In genomic region chr14:74517731-74518130, GRCh38 we compare ENCODE assay signal across 24 cellular contexts.
"Had no signal": no experiment of that assay in that cellular context is flagged by ENCODE, and none has a peak within 500 bp of the region (broad histone marks: within the 10 kb centered on the region; RNA-seq: fewer than 3 reads in every experiment).

No MANE protein-coding gene starts in this region.

- ATAC-seq: activated T-helper 17 cell treated with anti-CD3 and anti-CD28 coated beads, Interleukin-2, amount 50 U/mL, for 72 hours; gastrocnemius medialis; left cardiac atrium; mucosa of descending colon; stimulated activated naive B cell treated with anti-CD40 and anti-IgM and Interleukin-4, amounts not matched to agents 10 μg/mL and 1 μg/mL and 100 μg/mL, for 72 hours had no signal

- H3K27ac ChIP-seq: esophagus squamous epithelium, gastrocnemius medialis, sigmoid colon had no signal

- H3K4me3 Mint-ChIP-seq: activated naive CD8-positive, alpha-beta T cell; activated T-cell treated with anti-CD3 and anti-CD28 coated beads, Interleukin-2, amount 50 U/mL, for 24 hours; activated T-helper 17 cell treated with anti-CD3 and anti-CD28 coated beads, Interleukin-2, amount 50 U/mL, for 72 hours; nephron progenitor cell; stimulated activated naive B cell treated with anti-CD40 and anti-IgM and Interleukin-4, amounts not matched to agents 10 μg/mL and 1 μg/mL and 100 μg/mL, for 72 hours; type B pancreatic cell; WTC11 had no signal

- FAIRE-seq: astrocyte had no signal

- H3K36me3 Mint-ChIP-seq: activated naive CD8-positive, alpha-beta T cell; stimulated activated naive B cell treated with anti-CD40 and anti-IgM and Interleukin-4, amounts not matched to agents 10 μg/mL and 1 μg/mL and 100 μg/mL, for 72 hours; type B pancreatic cell; WTC11 had no signal

- H3K9me3 Mint-ChIP-seq: activated T-cell treated with anti-CD3 and anti-CD28 coated beads, Interleukin-2, amount 50 U/mL, for 24 hours; activated T-helper 17 cell treated with anti-CD3 and anti-CD28 coated beads, Interleukin-2, amount 50 U/mL, for 72 hours; nephron progenitor cell; stimulated activated naive B cell treated with anti-CD40 and anti-IgM and Interleukin-4, amounts not matched to agents 10 μg/mL and 1 μg/mL and 100 μg/mL, for 72 hours; type B pancreatic cell had no signal

- H3K9me3 ChIP-seq: esophagus squamous epithelium, gastrocnemius medialis, mucosa of descending colon, sigmoid colon had no signal

- H3K4me1 Mint-ChIP-seq: activated T-helper 17 cell treated with anti-CD3 and anti-CD28 coated beads, Interleukin-2, amount 50 U/mL, for 72 hours had no signal

- H3K4me1 ChIP-seq: gastrocnemius medialis, sigmoid colon had no signal

- H3K27me3 Mint-ChIP-seq: type B pancreatic cell had no signal

- H3K36me3 ChIP-seq: gastrocnemius medialis, sigmoid colon had no signal

- H3K27me3 ChIP-seq: esophagus squamous epithelium, gastrocnemius medialis, sigmoid colon had no signal

- H3K4me3 ChIP-seq: coronary artery, esophagus squamous epithelium, gastrocnemius medialis, mucosa of descending colon, sigmoid colon, smooth muscle cell had no signal

- DNase-seq: activated CD4-positive, alpha-beta T cell treated with anti-CD3 and anti-CD28 coated beads, Interleukin-2, amount 50 U/mL, for 4 hours; activated CD8-positive, alpha-beta memory T cell treated with anti-CD3 and anti-CD28 coated beads for 24 hours; activated CD8-positive, alpha-beta memory T cell treated with anti-CD3 and anti-CD28 coated beads, Interleukin-2, amount 50 U/mL, for 4 hours; activated T-cell treated with anti-CD3 and anti-CD28 coated beads, Interleukin-2, amount 50 U/mL, for 24 hours; esophagus squamous epithelium; gastrocnemius medialis; hypothalamus; left cardiac atrium; mesenchymal stem cell; nephron progenitor cell; occipital lobe; stimulated activated CD4-positive, alpha-beta T cell treated with anti-CD3 and anti-CD28 coated beads, Interleukin-2, amount 100 ng/mL, for 48 hours; stimulated activated CD8-positive, alpha-beta memory T cell treated with anti-CD3 and anti-CD28 coated beads, Interleukin-4, amount 100 ng/mL, for 48 hours; stimulated activated naive B cell treated with anti-CD40 and anti-IgM and Interleukin-4, amounts not matched to agents 10 μg/mL and 1 μg/mL and 100 μg/mL, for 72 hours; T1000 had no signal

- H3K27ac Mint-ChIP-seq: activated naive CD8-positive, alpha-beta T cell; activated T-cell treated with anti-CD3 and anti-CD28 coated beads, Interleukin-2, amount 50 U/mL, for 24 hours; activated T-helper 17 cell treated with anti-CD3 and anti-CD28 coated beads, Interleukin-2, amount 50 U/mL, for 72 hours; nephron progenitor cell; type B pancreatic cell; WTC11 had no signal
